Comparison of ENCODE assay signal across 12 cellular contexts in genomic region chr10:4708123-4708759, GRCh38.
A peak's percentile ranks its signal among the peaks of the same experiment; 100 is the strongest.
DNase-seq lines count a peak whose midpoint lies in the region; ATAC-seq and TF ChIP-seq lines count a peak whose summit lies in the region.
"Had no signal": no experiment of that assay in that cellular context is flagged by ENCODE, and none has a peak within 500 bp of the region (broad histone marks: within the 10 kb centered on the region; RNA-seq: fewer than 3 reads in every experiment).

No MANE protein-coding gene starts in this region.

- no peak overlapping the region for H3K9ac ChIP-seq in Loucy (ENCODE audit: low read depth, low read length, poor library complexity, severe bottlenecking)

- peaks cover 3% of the 10 kb centered on the region for H3K36me3 Mint-ChIP-seq in endothelial cell (ENCODE audit: low read depth, unreplicated experiment)

- H3K27me3 Mint-ChIP-seq in endothelial cell (ENCODE audit: unreplicated experiment), result no peaks in the 10 kb centered on the region

- no peaks in the 10 kb centered on the region for H3K9me3 ChIP-seq in Loucy (ENCODE audit: insufficient read depth, low read depth, low read length)
- H3K9me3 ChIP-seq: lower lobe of right lung had no signal

- peaks cover 39% of the 10 kb centered on the region for H3K4me1 Mint-ChIP-seq in endothelial cell (ENCODE audit: unreplicated experiment)

- H3K4me3 Mint-ChIP-seq in endothelial cell (ENCODE audit: unreplicated experiment), result no peak overlapping the region
- H3K4me3 Mint-ChIP-seq: stimulated activated naive CD8-positive, alpha-beta T cell treated with anti-CD3 and anti-CD28 coated beads, Interleukin-15, Interleukin-2, amounts not matched to agents 100 ng/mL and 50 ng/mL, for 24 hours; T-helper 17 cell had no signal

- no peak for ATAC-seq in GM21381 (IDR thresholded peaks at IDR 0.05; ENCODE audit: unreplicated experiment)
- ATAC-seq: lower lobe of right lung, T-helper 17 cell had no signal

- no peaks in the 10 kb centered on the region for H3F3A ChIP-seq in Loucy (ENCODE audit: low read depth)

- no peaks in the 10 kb centered on the region for H3K79me2 ChIP-seq in Loucy (ENCODE audit: insufficient read depth, low read length)

- H3K36me3 ChIP-seq in Loucy (ENCODE audit: insufficient read depth, low read length), result no peaks in the 10 kb centered on the region
- H3K36me3 ChIP-seq: lower lobe of right lung had no signal

- no peak overlapping the region for H3K27ac Mint-ChIP-seq in endothelial cell (ENCODE audit: unreplicated experiment)
- H3K27ac Mint-ChIP-seq: stimulated activated naive CD8-positive, alpha-beta T cell treated with anti-CD3 and anti-CD28 coated beads, Interleukin-15, Interleukin-2, amounts not matched to agents 100 ng/mL and 50 ng/mL, for 24 hours; T-helper 17 cell had no signal

- no peak overlapping the region for H3K27ac ChIP-seq in 22Rv1
- H3K27ac ChIP-seq: lower lobe of right lung had no signal

- H3K4me1 ChIP-seq in Loucy (ENCODE audit: insufficient read depth, low read length, poor library complexity, severe bottlenecking), result no peaks in the 10 kb centered on the region

- H4K20me1 ChIP-seq in Loucy (ENCODE audit: insufficient read depth, low read length, poor library complexity, severe bottlenecking), result no peaks in the 10 kb centered on the region

- TF ChIP-seq CTCF in 22Rv1 (IDR thresholded peaks at IDR 0.05), result peak; percentile 73
- TF ChIP-seq CTCF in Loucy (conservative IDR thresholded peaks at IDR 0.05; ENCODE audit: low read length), result peak; percentile 64
- peak; percentile 69 for TF ChIP-seq CTCF in endothelial cell (IDR thresholded peaks at IDR 0.05; ENCODE audit: unreplicated experiment)

- no peaks in the 10 kb centered on the region for H3K9me2 ChIP-seq in Loucy (replicated peaks; ENCODE audit: low read depth, low read length)

- no peak overlapping the region for H2AFZ ChIP-seq in Loucy (ENCODE audit: low read length)

- H3K27me3 ChIP-seq in Loucy (ENCODE audit: insufficient read depth, low read length, poor library complexity, severe bottlenecking), result no peaks in the 10 kb centered on the region

- H3K9me3 Mint-ChIP-seq in endothelial cell (ENCODE audit: unreplicated experiment), result no peaks in the 10 kb centered on the region
- H3K9me3 Mint-ChIP-seq: stimulated activated naive CD8-positive, alpha-beta T cell treated with anti-CD3 and anti-CD28 coated beads, Interleukin-15, Interleukin-2, amounts not matched to agents 100 ng/mL and 50 ng/mL, for 24 hours had no signal

- no peak overlapping the region for H3K4me3 ChIP-seq in Loucy (ENCODE audit: low read length, poor library complexity, severe bottlenecking)
- H3K4me3 ChIP-seq: lower lobe of right lung had no signal

- DNase-seq in ELF-1 (ENCODE audit: low read depth, low spot score) (peak; percentile 43), endothelial cell (ENCODE audit: low spot score) (peak; percentile 35), H4 (ENCODE audit: low spot score) (no peak), NCI-H146 (lab: John Stamatoyannopoulos, UW) (no peak)
- no peak for DNase-seq in stimulated activated naive CD4-positive, alpha-beta T cell treated with Interleukin-2 at 50 U/mL for 16 hours (lab: John Stamatoyannopoulos, UW)
- DNase-seq: activated naive CD4-positive, alpha-beta T cell treated with anti-CD3 and anti-CD28 coated beads, Interleukin-2, amount 50 U/mL, for 16 hours; lower lobe of right lung; T-helper 17 cell had no signal

- H3K4me2 ChIP-seq in Loucy (ENCODE audit: low read depth, low read length, poor library complexity, severe bottlenecking), result no peak overlapping the region

Comparison
In these comparisons a context has a peak if more than half of its experiments do, and no peak if none do; other contexts are left out.
1. DNase-seq: peak in ELF-1 (single experiment) and endothelial cell (single experiment); none in H4 (single experiment), stimulated activated naive CD4-positive, alpha-beta T cell treated with Interleukin-2 at 50 U/mL for 16 hours (single experiment) and NCI-H146 (single experiment).
2. Peak in every context shown above with its lines, with median percentiles within 50 percentile points of each other: CTCF ChIP-seq.